Comparison of ENCODE assay signal across 32 cellular contexts in genomic region chr11:87976009-87976408, GRCh38.
"Had no signal": no experiment of that assay in that cellular context is flagged by ENCODE, and none has a peak within 500 bp of the region (broad histone marks: within the 10 kb centered on the region; RNA-seq: fewer than 3 reads in every experiment).

No MANE protein-coding gene starts in this region.

- H3K27ac Mint-ChIP-seq: activated CD4-positive, alpha-beta memory T cell treated with anti-CD3 and anti-CD28 coated beads, Interleukin-2, amount 10 ng/mL, durations not matched to agents 7 days and 5 days; activated CD4-positive, alpha-beta T cell treated with anti-CD3 and anti-CD28 coated beads, Interleukin-2, amount 10 ng/mL, durations not matched to agents 7 days and 5 days; activated CD8-positive, alpha-beta memory T cell treated with anti-CD3 and anti-CD28 coated beads, Interleukin-2, amount 10 ng/mL, durations not matched to agents 7 days and 5 days; activated naive CD4-positive, alpha-beta T cell treated with anti-CD3 and anti-CD28 coated beads for 36 hours; activated naive CD4-positive, alpha-beta T cell treated with anti-CD3 and anti-CD28 coated beads, Interleukin-2, amount 50 U/mL, for 24 hours; activated T-helper 1 cell treated with anti-CD3 and anti-CD28 coated beads, Interleukin-12 subunit alpha, Interleukin-12 subunit beta, Interleukin-2, Interleukin-4 antibody, amounts not matched to agents 30 ng/mL and 10 ng/mL and 1 ng/mL, durations not matched to agents 14 hours and 24 hours and 36 hours; activated T-helper 2 cell treated with anti-CD3 and anti-CD28 coated beads, Interferon-gamma antibody, Interleukin-2, Interleukin-4, amounts not matched to agents 10 μg/mL and 5 μg/mL and 100 μg/mL, durations not matched to agents 14 hours and 24 hours and 36 hours; dendritic cell treated with granulocyte-macrophage colony-stimulating factor and Interleukin-4, amounts not matched to agents 40 ng/mL and 50 ng/mL, for 4 days; endodermal cell; T-helper 17 cell; T-helper 2 cell treated with Interferon-gamma antibody and Interleukin-4, amounts not matched to agents 5 μg/mL and 100 μg/mL, for 36 hours had no signal

- H3K9me3 Mint-ChIP-seq: activated CD4-positive, alpha-beta memory T cell treated with anti-CD3 and anti-CD28 coated beads, Interleukin-2, amount 10 ng/mL, durations not matched to agents 7 days and 5 days; activated CD4-positive, alpha-beta T cell treated with anti-CD3 and anti-CD28 coated beads, Interleukin-2, amount 10 ng/mL, durations not matched to agents 7 days and 5 days; activated naive CD4-positive, alpha-beta T cell treated with anti-CD3 and anti-CD28 coated beads for 36 hours; activated naive CD4-positive, alpha-beta T cell treated with anti-CD3 and anti-CD28 coated beads, Interleukin-2, amount 50 U/mL, for 24 hours; activated T-helper 1 cell treated with anti-CD3 and anti-CD28 coated beads, Interleukin-12 subunit alpha, Interleukin-12 subunit beta, Interleukin-2, Interleukin-4 antibody, amounts not matched to agents 30 ng/mL and 10 ng/mL and 1 ng/mL, durations not matched to agents 14 hours and 24 hours and 36 hours; activated T-helper 2 cell treated with anti-CD3 and anti-CD28 coated beads, Interferon-gamma antibody, Interleukin-2, Interleukin-4, amounts not matched to agents 10 μg/mL and 5 μg/mL and 100 μg/mL, durations not matched to agents 14 hours and 24 hours and 36 hours; central memory CD8-positive, alpha-beta T cell; dendritic cell treated with granulocyte-macrophage colony-stimulating factor and Interleukin-4, amounts not matched to agents 40 ng/mL and 50 ng/mL, for 4 days; endodermal cell; T-helper 2 cell treated with Interferon-gamma antibody and Interleukin-4, amounts not matched to agents 5 μg/mL and 100 μg/mL, for 36 hours had no signal

- DNase-seq: activated CD4-positive, alpha-beta memory T cell treated with anti-CD3 and anti-CD28 coated beads, Interleukin-2, amount 10 ng/mL, durations not matched to agents 7 days and 5 days; activated CD4-positive, alpha-beta T cell treated with anti-CD3 and anti-CD28 coated beads for 1 hour; activated CD4-positive, alpha-beta T cell treated with anti-CD3 and anti-CD28 coated beads for 4 hours; activated CD4-positive, alpha-beta T cell treated with anti-CD3 and anti-CD28 coated beads, Interleukin-2, amount 10 ng/mL, durations not matched to agents 7 days and 5 days; activated CD4-positive, alpha-beta T cell treated with anti-CD3 and anti-CD28 coated beads, Interleukin-2, amount 50 U/mL, for 4 hours; activated CD8-positive, alpha-beta memory T cell treated with anti-CD3 and anti-CD28 coated beads, Interleukin-2, amount 10 ng/mL, durations not matched to agents 7 days and 5 days; activated CD8-positive, alpha-beta memory T cell treated with anti-CD3 and anti-CD28 coated beads, Interleukin-2, amount 50 U/mL, for 4 hours; activated effector memory CD4-positive, alpha-beta T cell treated with anti-CD3 and anti-CD28 coated beads, Interleukin-2, amount 50 U/mL, for 16 hours; activated naive CD4-positive, alpha-beta T cell treated with anti-CD3 and anti-CD28 coated beads for 36 hours; activated T-cell treated with anti-CD3 and anti-CD28 coated beads, Interleukin-2, amount 50 U/mL, for 1 hour; activated T-cell treated with anti-CD3 and anti-CD28 coated beads, Interleukin-2, amount 50 U/mL, for 48 hours; amniotic stem cell; anterior cingulate cortex; brain microvascular endothelial cell; dorsolateral prefrontal cortex; effector memory CD4-positive, alpha-beta T cell; endodermal cell; foreskin fibroblast; head of caudate nucleus; hippocampal formation; T-helper 17 cell; T1000 had no signal

- H3K4me3 Mint-ChIP-seq: activated CD4-positive, alpha-beta memory T cell treated with anti-CD3 and anti-CD28 coated beads, Interleukin-2, amount 10 ng/mL, durations not matched to agents 7 days and 5 days; activated CD4-positive, alpha-beta T cell treated with anti-CD3 and anti-CD28 coated beads, Interleukin-2, amount 10 ng/mL, durations not matched to agents 7 days and 5 days; activated CD8-positive, alpha-beta memory T cell treated with anti-CD3 and anti-CD28 coated beads, Interleukin-2, amount 10 ng/mL, durations not matched to agents 7 days and 5 days; activated naive CD4-positive, alpha-beta T cell treated with anti-CD3 and anti-CD28 coated beads for 36 hours; activated naive CD4-positive, alpha-beta T cell treated with anti-CD3 and anti-CD28 coated beads, Interleukin-2, amount 50 U/mL, for 24 hours; activated T-helper 1 cell treated with anti-CD3 and anti-CD28 coated beads, Interleukin-12 subunit alpha, Interleukin-12 subunit beta, Interleukin-2, Interleukin-4 antibody, amounts not matched to agents 30 ng/mL and 10 ng/mL and 1 ng/mL, durations not matched to agents 14 hours and 24 hours and 36 hours; central memory CD8-positive, alpha-beta T cell; dendritic cell treated with granulocyte-macrophage colony-stimulating factor and Interleukin-4, amounts not matched to agents 40 ng/mL and 50 ng/mL, for 4 days; endodermal cell; T-helper 17 cell; T-helper 2 cell treated with Interferon-gamma antibody and Interleukin-4, amounts not matched to agents 5 μg/mL and 100 μg/mL, for 36 hours had no signal

- H3K4me1 Mint-ChIP-seq: activated CD4-positive, alpha-beta memory T cell treated with anti-CD3 and anti-CD28 coated beads, Interleukin-2, amount 10 ng/mL, durations not matched to agents 7 days and 5 days; activated CD4-positive, alpha-beta T cell treated with anti-CD3 and anti-CD28 coated beads, Interleukin-2, amount 10 ng/mL, durations not matched to agents 7 days and 5 days; activated CD8-positive, alpha-beta memory T cell treated with anti-CD3 and anti-CD28 coated beads, Interleukin-2, amount 10 ng/mL, durations not matched to agents 7 days and 5 days; activated naive CD4-positive, alpha-beta T cell treated with anti-CD3 and anti-CD28 coated beads, Interleukin-2, amount 50 U/mL, for 24 hours; central memory CD8-positive, alpha-beta T cell; T-helper 17 cell had no signal

- H3K27ac ChIP-seq: brain microvascular endothelial cell, coronary artery had no signal

- H3K27me3 ChIP-seq: brain microvascular endothelial cell, dorsolateral prefrontal cortex had no signal

- H3K27me3 Mint-ChIP-seq: dendritic cell treated with granulocyte-macrophage colony-stimulating factor and Interleukin-4, amounts not matched to agents 40 ng/mL and 50 ng/mL, for 4 days had no signal

- H3K36me3 Mint-ChIP-seq: activated CD8-positive, alpha-beta memory T cell treated with anti-CD3 and anti-CD28 coated beads, Interleukin-2, amount 10 ng/mL, durations not matched to agents 7 days and 5 days; activated naive CD4-positive, alpha-beta T cell treated with anti-CD3 and anti-CD28 coated beads, Interleukin-2, amount 50 U/mL, for 24 hours had no signal

- H3K36me3 ChIP-seq: brain microvascular endothelial cell had no signal

- FAIRE-seq: astrocyte, bronchial epithelial cell had no signal

- H3K4me3 ChIP-seq: coronary artery, dorsolateral prefrontal cortex had no signal

- ATAC-seq: activated CD8-positive, alpha-beta memory T cell treated with anti-CD3 and anti-CD28 coated beads, Interleukin-2, amount 10 ng/mL, durations not matched to agents 7 days and 5 days; esophagus mucosa; T-helper 17 cell had no signal
